29 cellular contexts compared by ENCODE assay signal in genomic region chr1:24304763-24305162, GRCh38. TPM values are rescaled to one million over a fixed set of nuclear protein-coding genes. Genes with fewer than 3 reads are reported as not detected.
"Had no signal": no experiment of that assay in that cellular context is flagged by ENCODE, and none has a peak within 500 bp of the region (broad histone marks: within the 10 kb centered on the region; RNA-seq: fewer than 3 reads in every experiment).

No MANE protein-coding gene starts in this region.

- H3K4me3 Mint-ChIP-seq: activated CD4-positive, alpha-beta memory T cell treated with anti-CD3 and anti-CD28 coated beads, Interleukin-2, amount 10 ng/mL, durations not matched to agents 7 days and 5 days; activated CD4-positive, alpha-beta T cell treated with anti-CD3 and anti-CD28 coated beads, Interleukin-2, amount 10 ng/mL, durations not matched to agents 24 days and 14 days; activated naive CD8-positive, alpha-beta T cell treated with anti-CD3 and anti-CD28 coated beads, Interleukin-2, amount 50 U/mL, for 24 hours; activated T-helper 1 cell treated with anti-CD3 and anti-CD28 coated beads, Interleukin-12 subunit alpha, Interleukin-12 subunit beta, Interleukin-2, Interleukin-4 antibody, amounts not matched to agents 30 ng/mL and 10 ng/mL and 1 ng/mL, durations not matched to agents 14 hours and 24 hours and 36 hours; brain; immature natural killer cell; naive B cell; neural crest cell had no signal

- FAIRE-seq: endothelial cell of umbilical vein had no signal

- H3K4me1 Mint-ChIP-seq: activated CD4-positive, alpha-beta memory T cell treated with anti-CD3 and anti-CD28 coated beads, Interleukin-2, amount 10 ng/mL, durations not matched to agents 7 days and 5 days; activated CD4-positive, alpha-beta T cell treated with anti-CD3 and anti-CD28 coated beads, Interleukin-2, amount 10 ng/mL, durations not matched to agents 24 days and 14 days; activated naive CD8-positive, alpha-beta T cell treated with anti-CD3 and anti-CD28 coated beads, Interleukin-2, amount 50 U/mL, for 24 hours; brain; immature natural killer cell; naive B cell; neural crest cell had no signal

- DNase-seq: activated CD4-positive, alpha-beta memory T cell treated with anti-CD3 and anti-CD28 coated beads, Interleukin-2, amount 10 ng/mL, durations not matched to agents 7 days and 5 days; activated CD4-positive, alpha-beta T cell treated with anti-CD3 and anti-CD28 coated beads, Interleukin-2, amount 10 ng/mL, durations not matched to agents 24 days and 14 days; activated gamma-delta T cell; activated naive CD4-positive, alpha-beta T cell treated with anti-CD3 and anti-CD28 coated beads, Interleukin-2, amount 50 U/mL, for 16 hours; activated naive CD8-positive, alpha-beta T cell treated with anti-CD3 and anti-CD28 coated beads, Interleukin-2, amount 50 U/mL, for 24 hours; caudate nucleus; effector memory CD4-positive, alpha-beta T cell; foreskin melanocyte; immature natural killer cell; lower lobe of right lung; mesendoderm; naive B cell; stimulated activated CD4-positive, alpha-beta T cell treated with anti-CD3 and anti-CD28 coated beads, Interleukin-12 subunit alpha, Interleukin-12 subunit beta, amount 100 ng/mL, for 4 hours; stimulated activated CD4-positive, alpha-beta T cell treated with anti-CD3 and anti-CD28 coated beads, Interleukin-4, amount 100 ng/mL, for 4 hours; stimulated activated naive CD8-positive, alpha-beta T cell treated with anti-CD3 and anti-CD28 coated beads, Interleukin-15, Interleukin-2, amounts not matched to agents 100 U/mL and 50 U/mL, for 24 hours; thyroid gland had no signal

- H3K9me3 Mint-ChIP-seq: activated CD4-positive, alpha-beta memory T cell treated with anti-CD3 and anti-CD28 coated beads, Interleukin-2, amount 10 ng/mL, durations not matched to agents 7 days and 5 days; activated CD4-positive, alpha-beta T cell treated with anti-CD3 and anti-CD28 coated beads, Interleukin-2, amount 10 ng/mL, durations not matched to agents 24 days and 14 days; activated naive CD8-positive, alpha-beta T cell treated with anti-CD3 and anti-CD28 coated beads, Interleukin-2, amount 50 U/mL, for 24 hours; activated T-helper 1 cell treated with anti-CD3 and anti-CD28 coated beads, Interleukin-12 subunit alpha, Interleukin-12 subunit beta, Interleukin-2, Interleukin-4 antibody, amounts not matched to agents 30 ng/mL and 10 ng/mL and 1 ng/mL, durations not matched to agents 14 hours and 24 hours and 36 hours; immature natural killer cell; naive B cell; neural crest cell had no signal

- H3K27ac ChIP-seq: hepatocyte, lower lobe of right lung, prostate gland, thyroid gland had no signal

- H3K4me2 ChIP-seq: hepatocyte had no signal

- H3K9me3 ChIP-seq: prostate gland, thyroid gland had no signal

- H3K36me3 ChIP-seq: lower lobe of right lung, prostate gland, thyroid gland had no signal

- H3K79me2 ChIP-seq: hepatocyte had no signal

- H3K4me1 ChIP-seq: prostate gland had no signal

- ATAC-seq: activated CD4-positive, CD25-positive, alpha-beta regulatory T cell treated with anti-CD3 and anti-CD28 coated beads, Interleukin-2, amount 50 U/mL, for 24 hours; activated naive CD8-positive, alpha-beta T cell treated with anti-CD3 and anti-CD28 coated beads, Interleukin-2, amount 50 U/mL, for 24 hours; esophagus mucosa; left lobe of liver; lower lobe of right lung; stimulated activated naive CD8-positive, alpha-beta T cell treated with anti-CD3 and anti-CD28 coated beads, Interleukin-15, Interleukin-2, amounts not matched to agents 100 U/mL and 50 U/mL, for 24 hours had no signal

- H3K36me3 Mint-ChIP-seq: brain, immature natural killer cell had no signal

- H3K27ac Mint-ChIP-seq: activated CD4-positive, alpha-beta memory T cell treated with anti-CD3 and anti-CD28 coated beads, Interleukin-2, amount 10 ng/mL, durations not matched to agents 7 days and 5 days; activated CD4-positive, alpha-beta T cell treated with anti-CD3 and anti-CD28 coated beads, Interleukin-2, amount 10 ng/mL, durations not matched to agents 24 days and 14 days; activated naive CD8-positive, alpha-beta T cell treated with anti-CD3 and anti-CD28 coated beads, Interleukin-2, amount 50 U/mL, for 24 hours; activated T-helper 1 cell treated with anti-CD3 and anti-CD28 coated beads, Interleukin-12 subunit alpha, Interleukin-12 subunit beta, Interleukin-2, Interleukin-4 antibody, amounts not matched to agents 30 ng/mL and 10 ng/mL and 1 ng/mL, durations not matched to agents 14 hours and 24 hours and 36 hours; brain; immature natural killer cell; naive B cell had no signal

- H2AFZ ChIP-seq: hepatocyte had no signal

- H3K4me3 ChIP-seq: hepatocyte, lower lobe of right lung, prostate gland, thyroid gland had no signal

RNA-seq across cellular contexts. Expression of gene GRHL3, which starts 14.4 kb away (rescaled TPM):
- total RNA-seq: activated CD4-positive, alpha-beta T cell treated with anti-CD3 and anti-CD28 coated beads, Interleukin-2, amount 10 ng/mL, durations not matched to agents 24 days and 14 days; activated T-helper 1 cell treated with anti-CD3 and anti-CD28 coated beads, Interleukin-12 subunit alpha, Interleukin-12 subunit beta, Interleukin-2, Interleukin-4 antibody, amounts not matched to agents 30 ng/mL and 10 ng/mL and 1 ng/mL, durations not matched to agents 14 hours and 24 hours and 36 hours; dermis microvascular lymphatic vessel endothelial cell; endothelial cell of umbilical vein; skeletal muscle tissue; subcutaneous adipose tissue; T-helper 2 cell treated with Interferon-gamma antibody and Interleukin-4, amounts not matched to agents 100 ng/mL and 5 ng/mL, for 36 hours had no signal
- polyA plus RNA-seq: endothelial cell of umbilical vein, immature natural killer cell had no signal
